Comparison of ENCODE assay signal across 1 cellular context in genomic region chr2:173271825-173272224, GRCh38.
TF ChIP-seq lines count a peak whose summit lies in the region.

No MANE protein-coding gene starts in this region.

TF ChIP-seq in WTC11, 78 proteins besides CTCF, POLR2A, EP300 and RAD21 (continued from another document):
- TF ChIP-seq ARID4B (CRISPR knock-in tag; IDR thresholded peaks at IDR 0.05; ENCODE audit: borderline replicate concordance) (no peak), MLX (CRISPR knock-in tag; IDR thresholded peaks at IDR 0.05) (no peak), ZNF416 (CRISPR knock-in tag; IDR thresholded peaks at IDR 0.05) (no peak), CDX4 (CRISPR knock-in tag; IDR thresholded peaks at IDR 0.05; ENCODE audit: borderline replicate concordance) (no peak), TEAD1 (CRISPR knock-in tag; IDR thresholded peaks at IDR 0.05) (no peak), ZNF671 (CRISPR knock-in tag; IDR thresholded peaks at IDR 0.05) (no peak), PRDM15 (CRISPR knock-in tag; IDR thresholded peaks at IDR 0.05) (no peak), SMAD4 (CRISPR knock-in tag; IDR thresholded peaks at IDR 0.05) (no peak)
TF ChIP-seq in WTC11: peak in this region for 0.
